In the genomic region with DNA sequence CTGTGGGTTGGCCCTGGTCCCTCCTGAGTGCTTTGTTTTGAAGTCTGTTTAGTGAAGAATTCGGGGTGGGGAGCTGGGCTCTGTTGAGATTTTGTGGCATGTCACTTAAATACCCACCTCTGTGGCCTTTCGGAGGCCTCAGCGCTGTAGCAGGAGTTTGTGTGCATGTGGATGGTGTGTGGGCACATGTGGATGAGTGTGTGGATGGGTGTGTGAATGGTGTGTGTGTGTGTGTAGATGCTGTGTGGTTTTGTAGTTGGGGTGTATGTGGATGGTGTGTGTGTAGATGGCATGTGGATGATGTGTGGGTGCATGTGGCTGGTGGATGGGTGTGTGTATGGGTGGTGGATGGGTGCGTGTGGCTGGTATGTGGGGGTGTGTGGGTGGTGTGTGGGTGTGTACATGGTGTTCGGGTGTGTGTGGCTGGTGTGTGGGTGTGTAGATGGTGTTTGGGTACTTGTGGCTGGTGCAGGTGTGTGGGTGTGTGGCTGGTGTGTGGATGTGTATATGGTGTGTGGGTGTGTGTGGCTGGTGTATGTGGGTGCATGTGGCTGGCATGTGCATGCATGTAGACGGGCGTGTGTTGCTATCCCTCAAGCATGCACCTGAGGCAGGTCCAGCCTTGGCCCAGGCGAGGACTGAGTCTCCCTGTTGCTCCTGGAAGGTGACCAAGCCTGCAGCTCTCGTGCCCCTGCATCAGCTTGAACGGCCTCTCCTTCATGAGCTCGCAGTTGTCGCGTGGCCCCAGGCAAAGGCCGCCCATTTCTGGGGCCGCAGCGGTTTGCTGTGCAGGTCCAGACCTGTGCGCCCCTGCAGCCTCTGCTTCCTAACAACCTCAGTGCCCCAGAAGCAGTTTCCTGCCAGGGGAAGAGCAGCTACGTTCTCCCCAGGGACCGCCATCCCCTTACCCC, we compare ENCODE assay signal across 23 cellular contexts. TPM values are rescaled to one million over a fixed set of nuclear protein-coding genes. Genes with fewer than 3 reads are reported as not detected.
DNase-seq lines count a peak whose midpoint lies in the region; ATAC-seq, FAIRE-seq and TF ChIP-seq lines count a peak whose summit lies in the region.
"Had no signal": no experiment of that assay in that cellular context is flagged by ENCODE, and none has a peak within 500 bp of the region (broad histone marks: within the 10 kb centered on the region; RNA-seq: fewer than 3 reads in every experiment).

No MANE protein-coding gene starts in this region.

- no peak overlapping the region for H2AFZ ChIP-seq in GM12878 (ENCODE audit: control insufficient read depth, low read depth, low read length)

- intact Hi-C loops in GM12878 (cut with micrococcal nuclease; ENCODE audit: unreplicated experiment): no loop called here
- intact Hi-C loops in spleen (cut with DNase I; ENCODE audit: low total_unique reads): no loop called here
- intact Hi-C loops in cardiac septum (cut with DNase I): no loop called here

- no peak for DNase-seq in GM12891 (ENCODE audit: insufficient read length, low spot score)
- DNase-seq in HFFc6: no peak
- DNase-seq in GM12878 (ENCODE audit: low read depth, low spot score): no peak
- no peak for DNase-seq in spleen
- DNase-seq in germinal center (ENCODE audit: low spot score): no peak
- DNase-seq in cardiac septum (ENCODE audit: low spot score): no peak
- DNase-seq: Calu3; CD4-positive, alpha-beta memory T cell; GF-D8; NCI-H1105; NCI-H187; NCI-H2107; NCI-H510A; NCI-H774; OCI-M1; SHP77 treated with DMSO at 0.1 percent for 48 hours; SK-N-SH had no signal

- no peak for TF ChIP-seq RAD21 in GM12878 (IDR thresholded peaks at IDR 0.05; ENCODE audit: insufficient read depth, low read depth, low read length)

- no peaks in the 10 kb centered on the region for H4K20me1 ChIP-seq in GM12878 (ENCODE audit: control insufficient read depth, insufficient read depth)

- H3K4me1 ChIP-seq in GM12878 (ENCODE audit: control insufficient read depth, insufficient read depth, low read length) (peaks cover 4% of the 10 kb centered on the region; the same call in 1 of the 2 replicates), spleen (no peaks in the 10 kb centered on the region)
- H3K4me1 ChIP-seq: A549 had no signal

- H3K27ac ChIP-seq in GM12878 (ENCODE audit: control insufficient read depth, insufficient read depth): no peak overlapping the region
- H3K27ac ChIP-seq in spleen: no peak overlapping the region
- H3K27ac ChIP-seq: A549, BLaER1 had no signal

- peak overlapping the region; percentile 51; the same call in 1 of the 2 replicates for H3K27ac Mint-ChIP-seq in HFFc6
- H3K27ac Mint-ChIP-seq: CD4-positive, alpha-beta memory T cell had no signal

- H3K9ac ChIP-seq in GM12878 (ENCODE audit: control insufficient read depth, insufficient read depth, low read length): no peak overlapping the region
- H3K9ac ChIP-seq: BLaER1, SK-N-SH had no signal

- H3K9me3 ChIP-seq in GM12878 (replicated peaks; ENCODE audit: control insufficient read depth, insufficient read depth, low read length): no peaks in the 10 kb centered on the region
- no peaks in the 10 kb centered on the region for H3K9me3 ChIP-seq in spleen
- H3K9me3 ChIP-seq: A549, BLaER1, SK-N-SH had no signal

- no peak overlapping the region; the same call in 1 of the 2 replicates for H3K4me3 Mint-ChIP-seq in HFFc6
- H3K4me3 Mint-ChIP-seq: CD4-positive, alpha-beta memory T cell had no signal

- H3K27me3 ChIP-seq in GM12878 (replicated peaks in 1 of 2; ENCODE audit: control insufficient read depth in 2 of 2, insufficient read depth in 2 of 2, low read length in 1 of 2): no peaks in the 10 kb centered on the region; a peak in 2 of 4 replicates
- no peaks in the 10 kb centered on the region for H3K27me3 ChIP-seq in spleen (replicated peaks in 1 of 7)
- H3K27me3 ChIP-seq: BLaER1 had no signal

- no peaks in the 10 kb centered on the region; the same call in none of the 2 replicates for H3K9me3 Mint-ChIP-seq in HFFc6
- H3K9me3 Mint-ChIP-seq: CD4-positive, alpha-beta memory T cell had no signal

- 65% methylated on average over 18 of the region's 19 CpGs for WGBS in GM12878 (ENCODE audit: insufficient coverage, insufficient replicate concordance, low lambda C conversion rate, missing lambda C conversion rate)
- 86 to 92% (median 90%) methylated on average over 18 to 19 of the region's 19 CpGs for WGBS in spleen, 5 donors

- ATAC-seq in GM12878 (no peak), esophagus mucosa (peak; percentile 30), GM18868 (IDR thresholded peaks at IDR 0.05; ENCODE audit: unreplicated experiment) (no peak)
- ATAC-seq: A549 had no signal

- TF ChIP-seq POLR2A in GM12891 (IDR thresholded peaks at IDR 0.05; ENCODE audit: low read depth, low read length): no peak
- TF ChIP-seq POLR2A in GM12878 (IDR thresholded peaks at IDR 0.05; ENCODE audit: low read depth, low read length): no peak
- TF ChIP-seq POLR2A in spleen (IDR thresholded peaks at IDR 0.05): no peak

- H3K27me3 Mint-ChIP-seq in HFFc6 (ENCODE audit: insufficient read depth): peaks cover 24% of the 10 kb centered on the region
- H3K27me3 Mint-ChIP-seq: CD4-positive, alpha-beta memory T cell had no signal

- FAIRE-seq in GM12891 (lab: Jason Lieb, UNC) (peak; percentile 43), GM12878 (lab: Jason Lieb, UNC) (no peak)
- FAIRE-seq: A549, GM18507, H54 had no signal

- peaks cover 17% of the 10 kb centered on the region; the same call in 1 of the 2 replicates for H3K36me3 Mint-ChIP-seq in HFFc6 (ENCODE audit: low read depth)
- H3K36me3 Mint-ChIP-seq: CD4-positive, alpha-beta memory T cell had no signal

- TF ChIP-seq CTCF in HFFc6 (IDR thresholded peaks at IDR 0.05) (no peak), GM12878 (IDR thresholded peaks at IDR 0.05 in 2 of 3, conservative IDR thresholded peaks at IDR 0.05 in 1 of 3; ENCODE audit: control insufficient read depth in 2 of 3, extremely low read depth in 1 of 3, insufficient read depth in 1 of 3, low read depth in 3 of 3, low read length in 3 of 3) (no peak), spleen (IDR thresholded peaks at IDR 0.05 in 8 of 11, conservative IDR thresholded peaks at IDR 0.05 in 3 of 11) (no peak)

- H3K4me1 Mint-ChIP-seq in HFFc6 (ENCODE audit: low read depth): no peaks in the 10 kb centered on the region
- H3K4me1 Mint-ChIP-seq: CD4-positive, alpha-beta memory T cell had no signal

- H3K36me3 ChIP-seq in GM12878 (ENCODE audit: control insufficient read depth in 2 of 2, insufficient read depth in 2 of 2, low read length in 1 of 2): no peaks in the 10 kb centered on the region
- H3K36me3 ChIP-seq in spleen: peaks cover 0 to 86% (median 0%) of the 10 kb centered on the region in 6 donors

- SMC1A ChIA-PET in GM12878 (lab: Charles Lee; ENCODE audit: uncharacterized antibody, unreplicated experiment): no interaction called here

- no peak for TF ChIP-seq EP300 in GM12878 (IDR thresholded peaks at IDR 0.05; ENCODE audit: borderline replicate concordance in 1 of 2, control insufficient read depth in 1 of 2, low read depth in 2 of 2, low read length in 2 of 2)

- no TSS peak for BruUV-seq in GM12878 (replicated peaks; lab: Mats Ljungman, UMichigan)

- H3K4me3 ChIP-seq in GM12878 (no peak overlapping the region), spleen (no peak overlapping the region)
- H3K4me3 ChIP-seq: A549, BLaER1 had no signal

- H3K4me2 ChIP-seq in GM12878 (ENCODE audit: control insufficient read depth, insufficient read depth): no peak overlapping the region
- H3K4me2 ChIP-seq: A549, BLaER1, SK-N-SH had no signal

- CTCF ChIA-PET in GM12878 (lab: Yijun Ruan, JAX): no interaction called here

- POLR2A ChIA-PET in GM12878 (lab: Charles Lee): no interaction called here

- in situ Hi-C loops in GM12878 (cut with MboI): no loop called here

- RAD21 ChIA-PET in GM12878 (lab: Charles Lee; ENCODE audit: unreplicated experiment): no interaction called here

- no peaks in the 10 kb centered on the region for H3K79me2 ChIP-seq in GM12878 (ENCODE audit: control insufficient read depth, insufficient read depth, low read length)

TF ChIP-seq in GM12891, 5 proteins besides CTCF, POLR2A, EP300 and RAD21:
- TF ChIP-seq POU2F2 (IDR thresholded peaks at IDR 0.05; ENCODE audit: low read depth, low read length): no peak
- TF ChIP-seq SPI1 (IDR thresholded peaks at IDR 0.05; ENCODE audit: low read depth, low read length): no peak
- no peak for TF ChIP-seq PAX5 (IDR thresholded peaks at IDR 0.05; ENCODE audit: insufficient read depth, low read length, severe bottlenecking)
- no peak for TF ChIP-seq TAF1 (IDR thresholded peaks at IDR 0.05; ENCODE audit: low read depth, low read length)
- TF ChIP-seq POLR2AphosphoS5 (IDR thresholded peaks at IDR 0.05; ENCODE audit: low read depth, low read length): no peak

TF ChIP-seq in GM12878, 131 proteins besides CTCF, POLR2A, EP300 and RAD21 (continues in another document):
- TF ChIP-seq USF2 (IDR thresholded peaks at IDR 0.05; ENCODE audit: borderline replicate concordance, low read depth, low read length): no peak

RNA-seq across cellular contexts. Expression of gene FCN2, which starts 54.0 kb away (rescaled TPM):
- not detected for polyA plus RNA-seq in GM12891 (2012; ENCODE audit: low read depth, missing spikeins)
- not detected for total RNA-seq in HFFc6 (2021; fragmentation: NEBNext Ultra II Directional; extraction: Animal tissue kit (Norgen Biotek cat#: 25700))
- total RNA-seq in GM12878 (2013; cell fraction: nucleolus; rRNA removed): not detected in 2 replicates
- total RNA-seq in GM12878 (2014; rRNA removed): not detected in 2 replicates
- not detected in 2 replicates for total RNA-seq in GM12878 (2014; rRNA removed; fragmentation: Illumina TruSeq; extraction: Trizol)
- not detected in 2 replicates for total RNA-seq in GM12878 (2021)
- not detected for polyA plus RNA-seq in GM12878 (2011; ENCODE audit: low read depth)
- not detected in 2 replicates for polyA plus RNA-seq in GM12878 (2011; rRNA removed)
- polyA plus RNA-seq in GM12878 (2011; cell fraction: cytosol; rRNA removed): not detected in 2 replicates
- polyA plus RNA-seq in GM12878 (2011; cell fraction: nucleus; rRNA removed): not detected in 2 replicates
- not detected in 2 replicates for polyA plus RNA-seq in GM12878 (2012)
- polyA plus RNA-seq in GM12878 (2014; fragmentation: Illumina TruSeq; extraction: Trizol): not detected in 2 replicates
- not detected for polyA plus RNA-seq in GM12878 (2014; fragmentation: Nextera tagmentation; extraction: Ambion mirVana)
- polyA plus RNA-seq in GM12878 (2014; rRNA removed): not detected in 2 replicates
- not detected for polyA plus RNA-seq in GM12878 (2016; fragmentation: Nextera tagmentation; extraction: Ambion mirVana)
- not detected in 2 replicates for polyA minus RNA-seq in GM12878 (2011; rRNA and poly(A)+ RNA removed)
- polyA minus RNA-seq in GM12878 (2011; cell fraction: cytosol; rRNA and poly(A)+ RNA removed): not detected in 2 replicates
- not detected in 2 replicates for polyA minus RNA-seq in GM12878 (2011; cell fraction: nucleus; rRNA and poly(A)+ RNA removed)
- total RNA-seq in esophagus mucosa: 0.16 TPM
- total RNA-seq in spleen: 1 to 10 TPM in 4 of 7 donors, under 1 TPM in 2, not detected in 1; 0.65 to 7.6 (median 1.9) TPM
- 1 to 10 TPM in 2 of 3 donors, under 1 TPM in 1; 0.38 to 3.7 (median 1.0) TPM for polyA plus RNA-seq in spleen
- not detected for total RNA-seq in cardiac septum
- total RNA-seq: Calu3; CD4-positive, alpha-beta memory T cell had no signal
- polyA plus RNA-seq: A549; CD4-positive, alpha-beta memory T cell; SK-N-SH had no signal
